In genomic region chr12:42332301-42332894, GRCh38 we compare ENCODE assay signal across 8 cellular contexts. TPM values are rescaled to one million over a fixed set of nuclear protein-coding genes. Genes with fewer than 3 reads are reported as not detected.
DNase-seq lines count a peak whose midpoint lies in the region; ATAC-seq, FAIRE-seq and TF ChIP-seq lines count a peak whose summit lies in the region.

No MANE protein-coding gene starts in this region.

- DNase-seq in Calu3 (peak; percentile 17), NCI-H526 (lab: John Stamatoyannopoulos, UW) (peak; percentile 33 to 65), body of pancreas (peak; percentile 25 to 51 (median 41)), tibial nerve (ENCODE audit: low spot score in 2 of 2) (peak in 1 of 2 donors; percentile 75), H7 (no peak)

- ATAC-seq in GM18907 (IDR thresholded peaks at IDR 0.05; ENCODE audit: unreplicated experiment) (peak; percentile 81), HG03342 (IDR thresholded peaks at IDR 0.05; ENCODE audit: unreplicated experiment) (peak; percentile 67), body of pancreas (peak; percentile 64)

- TF ChIP-seq EP300 in tibial nerve (IDR thresholded peaks at IDR 0.05): no peak

- H3K36me3 ChIP-seq in body of pancreas (replicated peaks in 1 of 2; ENCODE audit: insufficient read depth in 1 of 2, low read depth in 2 of 2) (peaks cover 0 to 6% of the 10 kb centered on the region in 2 donors), tibial nerve (peaks cover 0 to 14% (median 0%) of the 10 kb centered on the region in 3 donors), H7 (replicated peaks; ENCODE audit: control insufficient read depth, insufficient read depth, low read length) (peaks cover 4% of the 10 kb centered on the region)

- H3K4me3 Mint-ChIP-seq in Calu3 (ENCODE audit: low read depth, unreplicated experiment): no peak overlapping the region

- peaks cover 2% of the 10 kb centered on the region for H3K36me3 Mint-ChIP-seq in Calu3 (ENCODE audit: insufficient read depth, unreplicated experiment)

- WGBS in body of pancreas, 2 donors: 21 to 28% methylated on average over 4 of the region's 4 CpGs
- WGBS in tibial nerve, 2 donors: 36 to 39% methylated on average over 4 of the region's 4 CpGs

- BruUV-seq in Calu3 (replicated peaks; lab: Mats Ljungman, UMichigan): no TSS peak

- H3K4me3 ChIP-seq in body of pancreas (no peak overlapping the region), tibial nerve (no peak overlapping the region), H7 (ENCODE audit: insufficient read depth, low read depth, low read length) (no peak overlapping the region)

- no peak overlapping the region for H3K27ac Mint-ChIP-seq in Calu3 (ENCODE audit: unreplicated experiment)

- no peak for TF ChIP-seq POLR2A in body of pancreas (IDR thresholded peaks at IDR 0.05)
- TF ChIP-seq POLR2A in tibial nerve (IDR thresholded peaks at IDR 0.05): no peak

- H3K27ac ChIP-seq in body of pancreas (no peak overlapping the region), tibial nerve (no peak overlapping the region)

- peaks cover 32% of the 10 kb centered on the region for H3K4me1 Mint-ChIP-seq in Calu3 (ENCODE audit: low read depth, unreplicated experiment)

- peak; percentile 99 for FAIRE-seq in islet of Langerhans (lab: Jason Lieb, UNC)

- H3K9me3 ChIP-seq in body of pancreas (no peaks in the 10 kb centered on the region), tibial nerve (no peaks in the 10 kb centered on the region)

- H3K4me1 ChIP-seq in body of pancreas (peaks cover 12% of the 10 kb centered on the region), tibial nerve (peaks cover 0 to 38% (median 5%) of the 10 kb centered on the region in 4 donors)

- TF ChIP-seq CTCF in Calu3 (IDR thresholded peaks at IDR 0.05; ENCODE audit: unreplicated experiment) (no peak), body of pancreas (IDR thresholded peaks at IDR 0.05) (peak; percentile 47 to 75 (median 66)), tibial nerve (IDR thresholded peaks at IDR 0.05) (peak; percentile 41 to 73 (median 61))

- H3K27me3 Mint-ChIP-seq in Calu3 (ENCODE audit: unreplicated experiment): no peaks in the 10 kb centered on the region

- H3K27me3 ChIP-seq in body of pancreas: no peaks in the 10 kb centered on the region
- H3K27me3 ChIP-seq in tibial nerve: no peaks in the 10 kb centered on the region
- H3K27me3 ChIP-seq in H7 (ENCODE audit: control insufficient read depth, insufficient read depth, low read length): no peaks in the 10 kb centered on the region

- H3K9me3 Mint-ChIP-seq in Calu3 (ENCODE audit: low read depth, unreplicated experiment): no peaks in the 10 kb centered on the region

- intact Hi-C loops in Calu3 (cut with micrococcal nuclease; ENCODE audit: unreplicated experiment): loop anchor here (1.0 to 5.0 kb wide), 3 partner anchors 95 to 294 kb away; partner anchors contain the start of gene YAF2
- intact Hi-C loops in body of pancreas (cut with DNase I): no loop called here

- CTCF ChIA-PET in Calu3 (lab: Charles Lee): interaction anchor here (0.6 to 1.0 kb wide), 3 partner anchors 187 to 202 kb away, joined by 3 to 4 read pairs (median 3); no protein-coding TSS in a partner anchor

RNA-seq across cellular contexts. Expression of gene PPHLN1, which starts 6.4 kb away (rescaled TPM):
- total RNA-seq in Calu3 (2022): 41.5 and 45.5 TPM in 2 replicates
- total RNA-seq in body of pancreas: 10 to 100 TPM; 20.8 to 30.1 TPM
- total RNA-seq in tibial nerve: 10 to 100 TPM; 38.6 to 64.5 (median 51.7) TPM
- 66.2 and 82.1 TPM in 2 replicates for total RNA-seq in H7 (2014; rRNA removed; shearing (Covaris generic))

RNA-seq across cellular contexts. Expression of gene ZCRB1, which starts 6.5 kb away (rescaled TPM):
- total RNA-seq in Calu3 (2022) (38.1 and 38.9 TPM in 2 replicates), body of pancreas (10 to 100 TPM; 32.2 to 80.8 TPM), tibial nerve (10 to 100 TPM; 19.8 to 44.8 (median 32.3) TPM)
- 21.5 and 36.9 TPM in 2 replicates for total RNA-seq in H7 (2014; rRNA removed; shearing (Covaris generic))
